12 cellular contexts compared by ENCODE assay signal in genomic region chr9:96972551-96972950, GRCh38. TPM values are rescaled to one million over a fixed set of nuclear protein-coding genes. Genes with fewer than 3 reads are reported as not detected.
"Had no signal": no experiment of that assay in that cellular context is flagged by ENCODE, and none has a peak within 500 bp of the region (broad histone marks: within the 10 kb centered on the region; RNA-seq: fewer than 3 reads in every experiment).

No MANE protein-coding gene starts in this region.

RNA-seq across cellular contexts. Expression of gene NUTM2G, which starts 43.9 kb away (rescaled TPM):
- total RNA-seq: activated CD8-positive, alpha-beta memory T cell treated with anti-CD3 and anti-CD28 coated beads for 36 hours; breast epithelium; endothelial cell of umbilical vein; fibroblast of lung; kidney; left colon; liver; mammary epithelial cell; occipital lobe; right cardiac atrium; T-helper 1 cell treated with Interleukin-12 subunit alpha and Interleukin-12 subunit beta and Interleukin-4 antibody, amounts not matched to agents 30 ng/mL and 1 ng/mL, for 36 hours; uterus had no signal
- polyA plus RNA-seq: endothelial cell of umbilical vein, fibroblast of lung, mammary epithelial cell had no signal
